Comparison of ENCODE assay signal across 11 cellular contexts in genomic region chr22:17264321-17265052, GRCh38. TPM values are rescaled to one million over a fixed set of nuclear protein-coding genes. Genes with fewer than 3 reads are reported as not detected.
A peak's percentile ranks its signal among the peaks of the same experiment; 100 is the strongest.
DNase-seq lines count a peak whose midpoint lies in the region; ATAC-seq, FAIRE-seq and TF ChIP-seq lines count a peak whose summit lies in the region.
"Had no signal": no experiment of that assay in that cellular context is flagged by ENCODE, and none has a peak within 500 bp of the region (broad histone marks: within the 10 kb centered on the region; RNA-seq: fewer than 3 reads in every experiment).

No MANE protein-coding gene starts in this region.

- TF ChIP-seq CTCF in dorsolateral prefrontal cortex (IDR thresholded peaks at IDR 0.05 in 54 of 56, conservative IDR thresholded peaks at IDR 0.05 in 2 of 56; ENCODE audit: low read depth in 1 of 56, partially characterized antibody in 56 of 56) (no peak), uterus (IDR thresholded peaks at IDR 0.05) (no peak)

- no peak for TF ChIP-seq POLR2A in uterus (IDR thresholded peaks at IDR 0.05)

- H3K36me3 ChIP-seq in muscle layer of duodenum (ENCODE audit: control insufficient read depth in 1 of 2, insufficient read depth in 2 of 2, low read length in 2 of 2) (no peaks in the 10 kb centered on the region), uterus (no peaks in the 10 kb centered on the region)
- H3K36me3 ChIP-seq: colonic mucosa had no signal

- FAIRE-seq in RCC 7860 (lab: Jason Lieb, UNC): no peak
- FAIRE-seq: TTC549 had no signal

- H3K27me3 ChIP-seq in dorsolateral prefrontal cortex (peaks cover 0 to 5% (median 0%) of the 10 kb centered on the region in 45 donors), muscle layer of duodenum (ENCODE audit: low read depth, low read length) (no peaks in the 10 kb centered on the region), uterus (no peaks in the 10 kb centered on the region)
- H3K27me3 ChIP-seq: colonic mucosa had no signal

- intact Hi-C loops in Right ventricle myocardium inferior (cut with DNase I): no loop called here
- intact Hi-C loops in cardiac septum (cut with DNase I): loop anchor here (5.0 kb wide), 1 partner anchor 57 kb away; no protein-coding TSS in a partner anchor
- intact Hi-C loops in dorsolateral prefrontal cortex (cut with DNase I): no loop called here
- intact Hi-C loops in uterus (cut with DNase I; ENCODE audit: low total_unique reads): no loop called here

- peak; percentile 83 for ATAC-seq in Right ventricle myocardium inferior
- no peak for ATAC-seq in HG03432 (IDR thresholded peaks at IDR 0.05; ENCODE audit: unreplicated experiment)
- ATAC-seq in GM21619 (IDR thresholded peaks at IDR 0.05; ENCODE audit: unreplicated experiment): no peak

- H3K9me3 ChIP-seq in muscle layer of duodenum (ENCODE audit: control insufficient read depth in 1 of 2, low read length in 2 of 2) (no peaks in the 10 kb centered on the region), uterus (no peaks in the 10 kb centered on the region)
- H3K9me3 ChIP-seq: colonic mucosa had no signal

- no peak for DNase-seq in Right ventricle myocardium inferior (ENCODE audit: missing footprints)
- DNase-seq in cardiac septum (ENCODE audit: low spot score): no peak
- peak in 1 of 10 donors; percentile 11 for DNase-seq in dorsolateral prefrontal cortex
- peak; percentile 25 to 37 for DNase-seq in uterus
- DNase-seq in RCC 7860 (ENCODE audit: low spot score): no peak
- DNase-seq: colonic mucosa, naive B cell had no signal

- no peak overlapping the region for H3K4me3 ChIP-seq in dorsolateral prefrontal cortex
- no peak overlapping the region for H3K4me3 ChIP-seq in muscle layer of duodenum (ENCODE audit: low read depth in 1 of 2, low read length in 2 of 2)
- H3K4me3 ChIP-seq in uterus: no peak overlapping the region
- H3K4me3 ChIP-seq: colonic mucosa had no signal

- H3K4me1 ChIP-seq in muscle layer of duodenum (ENCODE audit: control insufficient read depth in 1 of 2, insufficient read depth in 2 of 2, low read length in 2 of 2) (peaks cover 0 to 10% of the 10 kb centered on the region in 2 donors), uterus (no peaks in the 10 kb centered on the region)

- H3K27ac ChIP-seq in dorsolateral prefrontal cortex: peak overlapping the region in 52 of 59 donors; percentile 8 to 87 (median 72)
- peak overlapping the region; percentile 8 for H3K27ac ChIP-seq in muscle layer of duodenum (ENCODE audit: low read length)
- H3K27ac ChIP-seq in uterus: peak overlapping the region; percentile 51 to 74
- H3K27ac ChIP-seq: colonic mucosa had no signal

RNA-seq across cellular contexts. Expression of gene ADA2, which starts 45.3 kb away (rescaled TPM):
- total RNA-seq in Right ventricle myocardium inferior (39.6 TPM), cardiac septum (77.0 TPM), dorsolateral prefrontal cortex (10 to 100 TPM in 94 of 120 experiments, 1 to 10 TPM in 26; 5.2 to 20.6 (median 12.1) TPM), uterus (10 to 100 TPM in 2 of 4 donors, 1 to 10 TPM in 1, under 1 TPM in 1; 0.29 to 14.3 (median 8.2) TPM)

Comparison
In these comparisons a context has a peak if more than half of its experiments do, and no peak if none do; other contexts are left out.
1. DNase-seq: peak in uterus (2 of 2); none in Right ventricle myocardium inferior (single experiment), cardiac septum (single experiment) and RCC 7860 (single experiment).
2. H3K27ac ChIP-seq: peak in every context shown above with its lines; median percentile 72 in dorsolateral prefrontal cortex; 62 in uterus; 8 in muscle layer of duodenum.